9 cellular contexts compared by ENCODE assay signal in the genomic region with DNA sequence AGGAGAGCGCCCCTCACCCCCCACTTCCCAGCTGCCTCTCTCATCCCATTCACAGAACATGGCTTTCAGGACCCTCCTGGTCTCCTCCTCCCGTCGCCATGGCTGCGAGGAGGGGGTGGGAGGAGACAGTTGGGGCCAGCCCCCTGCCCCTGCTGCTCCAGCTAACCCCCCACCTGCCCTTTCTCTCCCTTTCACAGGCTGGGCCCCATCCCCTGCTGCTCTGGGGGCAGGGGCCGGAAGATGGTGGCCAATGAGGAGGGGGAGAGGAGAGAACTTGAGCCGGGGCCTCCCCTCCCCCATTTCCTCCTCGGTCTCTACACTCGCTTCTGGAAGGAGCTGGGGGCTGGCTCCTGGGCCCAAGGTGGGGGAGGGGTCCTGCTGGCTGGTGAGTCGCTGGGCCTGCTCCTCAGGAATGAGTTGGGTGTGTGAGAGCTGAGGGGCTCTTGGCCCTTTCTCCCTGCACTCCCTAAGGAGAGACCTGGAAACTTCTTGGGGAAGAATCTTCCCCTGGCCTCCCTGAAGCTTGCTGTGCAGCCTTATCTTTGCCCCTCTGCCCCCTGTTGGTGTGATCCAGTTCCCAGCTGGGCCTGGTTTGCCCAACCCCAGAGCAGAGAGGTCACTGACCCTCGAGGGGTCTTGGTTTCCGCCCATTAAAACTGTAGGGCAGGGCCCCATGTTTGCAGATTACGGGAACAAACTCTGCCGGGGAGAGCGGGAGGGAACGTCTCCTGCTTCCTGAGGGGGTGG. TPM values are rescaled to one million over a fixed set of nuclear protein-coding genes. Genes with fewer than 3 reads are reported as not detected.
A peak's percentile ranks its signal among the peaks of the same experiment; 100 is the strongest.
DNase-seq lines count a peak whose midpoint lies in the region; ATAC-seq and TF ChIP-seq lines count a peak whose summit lies in the region.
"Had no signal": no experiment of that assay in that cellular context is flagged by ENCODE, and none has a peak within 500 bp of the region (broad histone marks: within the 10 kb centered on the region; RNA-seq: fewer than 3 reads in every experiment).

No MANE protein-coding gene starts in this region.

- H3K4me3 ChIP-seq in SK-N-SH (ENCODE audit: low read depth in 2 of 2, low read length in 1 of 2), result peak overlapping the region; percentile 86 to 99
- H3K4me3 ChIP-seq in fibroblast of the aortic adventitia (ENCODE audit: low read depth, low read length), result peak overlapping the region; percentile 97

- H3K27me3 Mint-ChIP-seq in H9 (ENCODE audit: low read depth), result peaks cover 4% of the 10 kb centered on the region

- H2BK12ac ChIP-seq in H9 (ENCODE audit: insufficient read length, low read depth, low read length), result no peak overlapping the region

- no peak overlapping the region for H3K4ac ChIP-seq in H9 (ENCODE audit: low read depth, low read length)

- H3K27me3 ChIP-seq in H9 (ENCODE audit: insufficient read depth, low read length) (no peaks in the 10 kb centered on the region), SK-N-SH (ENCODE audit: insufficient read depth) (no peaks in the 10 kb centered on the region)

- peak overlapping the region; percentile 30 for H2BK5ac ChIP-seq in H9 (ENCODE audit: insufficient read length, low read length)

- no peak for TF ChIP-seq EP300 in SK-N-SH (IDR thresholded peaks at IDR 0.05; ENCODE audit: borderline replicate concordance in 1 of 2, low read depth in 1 of 2, low read length in 1 of 2)

- H3K36me3 ChIP-seq in SK-N-SH (replicated peaks in 1 of 2; ENCODE audit: control insufficient read depth in 1 of 2, insufficient read depth in 2 of 2, low read length in 1 of 2), result peaks cover 0 to 3% of the 10 kb centered on the region in 2 experiments

- peak overlapping the region; percentile 72 for H3K14ac ChIP-seq in H9 (ENCODE audit: insufficient read depth, low read length)

- intact Hi-C loops in sciatic nerve (cut with DNase I), result loop anchor here (5.0 to 10.0 kb wide), 2 partner anchors 72 to 305 kb away; a partner anchor contains a TSS

- no peak overlapping the region for H2AK5ac ChIP-seq in H9 (ENCODE audit: insufficient read length, low read length)

- H3F3A ChIP-seq in SK-N-SH (replicated peaks; ENCODE audit: insufficient read depth), result peaks cover 6% of the 10 kb centered on the region

- H3K23me2 ChIP-seq in H9 (ENCODE audit: insufficient read length, low read depth, low read length, poor library complexity, severe bottlenecking), result peaks cover 11% of the 10 kb centered on the region

- POLR2A ChIA-PET in SK-N-SH (lab: Yijun Ruan, JAX), result interaction anchor here (3.0 kb wide), 1 partner anchor 71 kb away, joined by 24 read pairs; a partner anchor contains a TSS

- no peak overlapping the region for H2AFZ ChIP-seq in H9 (ENCODE audit: low read length)
- H2AFZ ChIP-seq in SK-N-SH (ENCODE audit: low read depth), result no peak overlapping the region

- peaks cover 7% of the 10 kb centered on the region; the same call in 1 of the 2 replicates for H3K79me2 ChIP-seq in H9 (ENCODE audit: insufficient read depth, low read length)
- peaks cover 52% of the 10 kb centered on the region for H3K79me2 ChIP-seq in SK-N-SH (ENCODE audit: insufficient read depth)

- ATAC-seq in sciatic nerve (peak; percentile 18), GM21367 (IDR thresholded peaks at IDR 0.05; ENCODE audit: unreplicated experiment) (no peak), GM18520 (IDR thresholded peaks at IDR 0.05; ENCODE audit: unreplicated experiment) (no peak), GM18505 (IDR thresholded peaks at IDR 0.05; ENCODE audit: unreplicated experiment) (no peak)

- H3K4me1 ChIP-seq in H9 (ENCODE audit: insufficient read depth, low read length) (peaks cover 10% of the 10 kb centered on the region; the same call in 1 of the 2 replicates), SK-N-SH (ENCODE audit: control insufficient read depth in 1 of 2, insufficient read depth in 2 of 2, low read depth in 1 of 2, low read length in 1 of 2) (peaks cover 14 to 18% of the 10 kb centered on the region in 2 experiments; a peak in 3 of 4 replicates)

- H3K9ac ChIP-seq in H9 (ENCODE audit: extremely low read depth, insufficient read length, low read length) (peak overlapping the region; percentile 99), SK-N-SH (peak overlapping the region; percentile 99)

- no peak for TF ChIP-seq POLR2A in GM18505 (IDR thresholded peaks at IDR 0.05; ENCODE audit: borderline replicate concordance, extremely low read depth, insufficient read depth, insufficient read length)

- H4K5ac ChIP-seq in H9 (ENCODE audit: insufficient read length, low read depth, low read length), result no peak overlapping the region

- no peak overlapping the region for H3T11ph ChIP-seq in H9 (ENCODE audit: low read length)

- no peaks in the 10 kb centered on the region for H3K9me2 ChIP-seq in SK-N-SH

- H2BK120ac ChIP-seq in H9 (ENCODE audit: low read depth, low read length, poor library complexity, severe bottlenecking), result no peak overlapping the region

- peaks cover 33 to 52% (median 45%) of the 10 kb centered on the region in 3 experiments for H3K36me3 Mint-ChIP-seq in H9 (ENCODE audit: insufficient read depth in 1 of 3, low read depth in 3 of 3)

- peaks cover 51 to 60% of the 10 kb centered on the region in 2 experiments for H3K4me1 Mint-ChIP-seq in H9

- H4K8ac ChIP-seq in H9 (replicated peaks; ENCODE audit: insufficient read length, low read depth, low read length), result no peak overlapping the region

- peak overlapping the region; percentile 85 for H3K27ac ChIP-seq in H9 (ENCODE audit: insufficient read length, low read depth, low read length)
- no peak overlapping the region; a peak in 1 of 4 replicates for H3K27ac ChIP-seq in SK-N-SH (ENCODE audit: low read depth in 2 of 2, low read length in 1 of 2)

- peak overlapping the region; percentile 98 to 100 (median 100) for H3K27ac Mint-ChIP-seq in H9

- H3K79me1 ChIP-seq in H9 (ENCODE audit: insufficient read depth, low read depth, low read length, poor library complexity, severe bottlenecking), result no peaks in the 10 kb centered on the region

- H3K9me3 Mint-ChIP-seq in H9, result peaks cover 6 to 10% of the 10 kb centered on the region in 2 experiments; a peak in 4 of 5 replicates

- H3K23ac ChIP-seq in H9 (ENCODE audit: insufficient read length, low read depth, low read length), result no peak overlapping the region

- no peaks in the 10 kb centered on the region for H3K9me3 ChIP-seq in H9 (ENCODE audit: control insufficient read depth, low read depth, low read length)
- no peaks in the 10 kb centered on the region for H3K9me3 ChIP-seq in SK-N-SH

- H4K91ac ChIP-seq in H9 (ENCODE audit: insufficient read length, low read depth, low read length), result peak overlapping the region; percentile 31

- CTCF ChIA-PET in SK-N-SH (lab: Yijun Ruan, JAX), result interaction anchor here (0.7 to 17.7 kb wide), 10 partner anchors 10 to 182 kb away, joined by 3 to 326 read pairs (median 6); a partner anchor contains a TSS

- H3K4me3 Mint-ChIP-seq in H9, result peak overlapping the region; percentile 94 to 100

- H3K4me2 ChIP-seq in H9 (ENCODE audit: insufficient read depth, insufficient read length, low read length) (peak overlapping the region; percentile 88), SK-N-SH (peak overlapping the region; percentile 99)

- no peak overlapping the region for H2BK15ac ChIP-seq in H9 (ENCODE audit: low read depth, low read length)

- H2BK20ac ChIP-seq in H9 (ENCODE audit: low read depth, low read length, poor library complexity, severe bottlenecking), result no peak overlapping the region

- TF ChIP-seq RAD21 in SK-N-SH (IDR thresholded peaks at IDR 0.05; ENCODE audit: low read length), result no peak

- H4K20me1 ChIP-seq in H9 (ENCODE audit: control insufficient read depth, insufficient read depth, insufficient read length) (peaks cover 2% of the 10 kb centered on the region), SK-N-SH (ENCODE audit: insufficient read depth) (peaks cover 29% of the 10 kb centered on the region)

- peak overlapping the region; percentile 21 for H3K18ac ChIP-seq in H9 (ENCODE audit: insufficient read length, low read depth, low read length)

- peak overlapping the region; percentile 54 for H3K56ac ChIP-seq in H9 (ENCODE audit: insufficient read length, low read depth, low read length)

- DNase-seq in H9, result peak; percentile 100
- peak; percentile 66 for DNase-seq in SK-N-SH
- DNase-seq in fibroblast of the aortic adventitia (ENCODE audit: low read depth), result peak; percentile 31
- no peak for DNase-seq in sciatic nerve (ENCODE audit: low spot score)
- no peak for DNase-seq in germinal center (ENCODE audit: low spot score)

- no CpG with 5 or more reads among the region's 15 CpGs for WGBS in H9 (ENCODE audit: extremely low coverage, insufficient read length, low lambda C conversion rate)
- WGBS in SK-N-SH (ENCODE audit: low lambda C conversion rate), result 49% methylated on average over 13 of the region's 15 CpGs

- TF ChIP-seq CTCF in H9 (conservative IDR thresholded peaks at IDR 0.05) (peak; percentile 31; the same call in 1 of the 3 replicates), SK-N-SH (IDR thresholded peaks at IDR 0.05) (no peak; the same call in 1 of the 2 replicates), fibroblast of the aortic adventitia (IDR thresholded peaks at IDR 0.05; ENCODE audit: insufficient read depth, low read length) (peak; percentile 2)

TF ChIP-seq in SK-N-SH, 30 proteins besides CTCF, POLR2A, EP300 and RAD21 (continues in another document):
- no peak for TF ChIP-seq EZH2phosphoT487 (IDR thresholded peaks at IDR 0.05; ENCODE audit: borderline replicate concordance, low read depth)
- TF ChIP-seq GATA2 (CRISPR knock-in tag; IDR thresholded peaks at IDR 0.05), result no peak
- no peak for TF ChIP-seq POLR2AphosphoS5 (IDR thresholded peaks at IDR 0.05; ENCODE audit: low read depth, low read length)
- TF ChIP-seq FOSL2 (IDR thresholded peaks at IDR 0.05; ENCODE audit: borderline replicate concordance, low read depth), result no peak

RNA-seq across cellular contexts. Expression of a gene that starts 10.2 kb away (rescaled TPM):
- total RNA-seq in H9 (2021) (0.13 TPM in 1 of 2 replicates, not detected in the other), fibroblast of the aortic adventitia (ENCODE audit: low replicate concordance) (1.4 and 1.7 TPM in 2 replicates), sciatic nerve (2.1 TPM)
- 2.3 and 2.4 TPM in 2 replicates for polyA plus RNA-seq in SK-N-SH (2012; rRNA removed)
- 1.0 and 1.1 TPM in 2 replicates for polyA plus RNA-seq in SK-N-SH (2012; cell fraction: cytosol; rRNA removed)
- 9.9 and 10.5 TPM in 2 replicates for polyA plus RNA-seq in SK-N-SH (2012; cell fraction: nucleus; rRNA removed)
- total RNA-seq: activated CD8-positive, alpha-beta memory T cell treated with anti-CD3 and anti-CD28 coated beads for 36 hours had no signal

RNA-seq across cellular contexts. Expression of a gene that starts 18.1 kb away (rescaled TPM):
- total RNA-seq in H9 (2021) (35.5 and 37.4 TPM in 2 replicates), fibroblast of the aortic adventitia (ENCODE audit: low replicate concordance) (12.6 and 16.2 TPM in 2 replicates), sciatic nerve (11.9 TPM)
- 18.1 and 25.8 TPM in 2 replicates for polyA plus RNA-seq in SK-N-SH (2012; rRNA removed)
- 20.0 and 22.9 TPM in 2 replicates for polyA plus RNA-seq in SK-N-SH (2012; cell fraction: cytosol; rRNA removed)
- polyA plus RNA-seq in SK-N-SH (2012; cell fraction: nucleus; rRNA removed), result 14.7 and 19.9 TPM in 2 replicates

RNA-seq across cellular contexts. Expression of a gene that starts 28.4 kb away (rescaled TPM):
- total RNA-seq in H9 (2021) (65.2 and 67.2 TPM in 2 replicates), fibroblast of the aortic adventitia (ENCODE audit: low replicate concordance) (30.0 and 49.6 TPM in 2 replicates), sciatic nerve (45.4 TPM)
- polyA plus RNA-seq in SK-N-SH (2012; rRNA removed), result 46.6 and 54.8 TPM in 2 replicates
- 25.0 and 35.9 TPM in 2 replicates for polyA plus RNA-seq in SK-N-SH (2012; cell fraction: cytosol; rRNA removed)
- polyA plus RNA-seq in SK-N-SH (2012; cell fraction: nucleus; rRNA removed), result 40.9 and 62.8 TPM in 2 replicates

RNA-seq across cellular contexts. Expression of a gene that starts 42.0 kb away (rescaled TPM):
- 35.2 and 37.9 TPM in 2 replicates for total RNA-seq in H9 (2021)
- 1.9 and 4.5 TPM in 2 replicates for polyA plus RNA-seq in SK-N-SH (2012; rRNA removed)
- polyA plus RNA-seq in SK-N-SH (2012; cell fraction: cytosol; rRNA removed), result 2.7 and 3.4 TPM in 2 replicates
- 2.3 and 3.0 TPM in 2 replicates for polyA plus RNA-seq in SK-N-SH (2012; cell fraction: nucleus; rRNA removed)
- total RNA-seq in fibroblast of the aortic adventitia (ENCODE audit: low replicate concordance), result 64.9 and 77.0 TPM in 2 replicates
- 701 TPM for total RNA-seq in sciatic nerve
- total RNA-seq: activated CD8-positive, alpha-beta memory T cell treated with anti-CD3 and anti-CD28 coated beads for 36 hours had no signal

Comparison
In these comparisons a context has a peak if more than half of its experiments do, and no peak if none do; other contexts are left out.
1. DNase-seq: peak in H9 (single experiment), SK-N-SH (single experiment) and fibroblast of the aortic adventitia (single experiment); none in sciatic nerve (single experiment) and germinal center (single experiment).